In genomic region chr6:44143731-44144130, GRCh38 we compare ENCODE assay signal across 21 cellular contexts. TPM values are rescaled to one million over a fixed set of nuclear protein-coding genes. Genes with fewer than 3 reads are reported as not detected.
"Had no signal": no experiment of that assay in that cellular context is flagged by ENCODE, and none has a peak within 500 bp of the region (broad histone marks: within the 10 kb centered on the region; RNA-seq: fewer than 3 reads in every experiment).

No MANE protein-coding gene starts in this region.

- DNase-seq: dermis blood vessel endothelial cell; effector memory CD4-positive, alpha-beta T cell; head of caudate nucleus; kidney; natural killer cell; sigmoid colon; stimulated activated CD4-positive, alpha-beta T cell treated with anti-CD3 and anti-CD28 coated beads, Interleukin-4, amount 100 ng/mL, for 4 hours; stimulated activated naive B cell treated with anti-CD40 and anti-IgM and Interleukin-4, amounts not matched to agents 10 μg/mL and 1 μg/mL and 100 μg/mL, for 72 hours; upper lobe of left lung had no signal

- H3K27me3 ChIP-seq: neutrophil, right atrium auricular region, sigmoid colon, tibial nerve, upper lobe of left lung had no signal

- H3K4me1 ChIP-seq: prostate gland, right atrium auricular region, sigmoid colon, tibial nerve, upper lobe of left lung had no signal

- H3K9me3 ChIP-seq: neutrophil, prostate gland, right atrium auricular region, sigmoid colon, thoracic aorta, tibial nerve, upper lobe of left lung had no signal

- ATAC-seq: natural killer cell; stimulated activated naive B cell treated with anti-CD40 and anti-IgM and Interleukin-4, amounts not matched to agents 10 μg/mL and 1 μg/mL and 100 μg/mL, for 72 hours had no signal

- H3K4me3 ChIP-seq: coronary artery, lung, prostate gland, right atrium auricular region, sigmoid colon, thoracic aorta, tibial nerve, upper lobe of left lung had no signal

- H3K4me3 Mint-ChIP-seq: memory B cell; natural killer cell; stimulated activated naive B cell treated with anti-CD40 and anti-IgM and Interleukin-4, amounts not matched to agents 10 μg/mL and 1 μg/mL and 100 μg/mL, for 72 hours; stimulated activated naive CD8-positive, alpha-beta T cell treated with anti-CD3 and anti-CD28 coated beads, Interleukin-15, Interleukin-2, amounts not matched to agents 100 ng/mL and 50 ng/mL, for 24 hours had no signal

- H3K27ac ChIP-seq: coronary artery, neutrophil, prostate gland, right atrium auricular region, sigmoid colon, thoracic aorta, tibial nerve, upper lobe of left lung had no signal

- H3K9me3 Mint-ChIP-seq: memory B cell; natural killer cell; stimulated activated naive B cell treated with anti-CD40 and anti-IgM and Interleukin-4, amounts not matched to agents 10 μg/mL and 1 μg/mL and 100 μg/mL, for 72 hours; stimulated activated naive CD8-positive, alpha-beta T cell treated with anti-CD3 and anti-CD28 coated beads, Interleukin-15, Interleukin-2, amounts not matched to agents 100 ng/mL and 50 ng/mL, for 24 hours had no signal

- H3K27ac Mint-ChIP-seq: memory B cell; natural killer cell; stimulated activated naive B cell treated with anti-CD40 and anti-IgM and Interleukin-4, amounts not matched to agents 10 μg/mL and 1 μg/mL and 100 μg/mL, for 72 hours; stimulated activated naive CD8-positive, alpha-beta T cell treated with anti-CD3 and anti-CD28 coated beads, Interleukin-15, Interleukin-2, amounts not matched to agents 100 ng/mL and 50 ng/mL, for 24 hours had no signal

- H3K36me3 Mint-ChIP-seq: natural killer cell had no signal

- H3K27me3 Mint-ChIP-seq: memory B cell; stimulated activated naive B cell treated with anti-CD40 and anti-IgM and Interleukin-4, amounts not matched to agents 10 μg/mL and 1 μg/mL and 100 μg/mL, for 72 hours; stimulated activated naive CD8-positive, alpha-beta T cell treated with anti-CD3 and anti-CD28 coated beads, Interleukin-15, Interleukin-2, amounts not matched to agents 100 ng/mL and 50 ng/mL, for 24 hours had no signal

- H3K4me1 Mint-ChIP-seq: memory B cell had no signal

RNA-seq across cellular contexts. Expression of gene CAPN11, which starts 14.9 kb away (rescaled TPM):
- total RNA-seq: fibroblast of villous mesenchyme, frontal cortex, natural killer cell, thoracic aorta had no signal
- polyA plus RNA-seq: neural cell had no signal
